Comparison of ENCODE assay signal across 1 cellular context in the genomic region with DNA sequence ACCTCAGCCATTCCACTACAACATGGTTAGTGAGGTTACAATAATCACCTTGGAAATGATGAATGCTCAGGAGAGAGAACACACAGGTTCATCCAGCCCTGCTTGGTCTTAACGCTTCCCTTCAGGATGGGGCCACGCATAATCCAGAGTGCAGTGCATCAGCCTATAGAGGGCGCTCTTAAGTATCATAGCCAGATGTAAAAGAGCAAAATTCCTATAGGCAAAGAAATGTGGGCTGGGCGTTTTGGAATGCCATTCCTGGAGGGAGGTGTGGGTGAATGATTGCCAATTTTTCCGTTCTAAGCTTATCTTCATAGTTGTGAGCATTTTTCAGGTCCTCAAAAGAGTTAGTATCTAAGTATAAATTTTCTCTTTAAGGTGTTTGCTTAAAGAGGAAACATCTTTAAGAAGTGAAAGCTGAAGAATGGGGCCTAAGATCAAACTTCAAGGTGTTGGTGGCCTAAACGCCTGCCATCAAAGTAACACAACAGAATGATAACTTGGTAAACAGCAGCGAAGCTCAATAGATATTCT.
TF ChIP-seq lines count a peak whose summit lies in the region.

No MANE protein-coding gene starts in this region.

TF ChIP-seq in GM12878, 131 proteins besides CTCF, POLR2A, EP300 and RAD21 (continued from another document and continues in another):
- TF ChIP-seq, protein P1, sequence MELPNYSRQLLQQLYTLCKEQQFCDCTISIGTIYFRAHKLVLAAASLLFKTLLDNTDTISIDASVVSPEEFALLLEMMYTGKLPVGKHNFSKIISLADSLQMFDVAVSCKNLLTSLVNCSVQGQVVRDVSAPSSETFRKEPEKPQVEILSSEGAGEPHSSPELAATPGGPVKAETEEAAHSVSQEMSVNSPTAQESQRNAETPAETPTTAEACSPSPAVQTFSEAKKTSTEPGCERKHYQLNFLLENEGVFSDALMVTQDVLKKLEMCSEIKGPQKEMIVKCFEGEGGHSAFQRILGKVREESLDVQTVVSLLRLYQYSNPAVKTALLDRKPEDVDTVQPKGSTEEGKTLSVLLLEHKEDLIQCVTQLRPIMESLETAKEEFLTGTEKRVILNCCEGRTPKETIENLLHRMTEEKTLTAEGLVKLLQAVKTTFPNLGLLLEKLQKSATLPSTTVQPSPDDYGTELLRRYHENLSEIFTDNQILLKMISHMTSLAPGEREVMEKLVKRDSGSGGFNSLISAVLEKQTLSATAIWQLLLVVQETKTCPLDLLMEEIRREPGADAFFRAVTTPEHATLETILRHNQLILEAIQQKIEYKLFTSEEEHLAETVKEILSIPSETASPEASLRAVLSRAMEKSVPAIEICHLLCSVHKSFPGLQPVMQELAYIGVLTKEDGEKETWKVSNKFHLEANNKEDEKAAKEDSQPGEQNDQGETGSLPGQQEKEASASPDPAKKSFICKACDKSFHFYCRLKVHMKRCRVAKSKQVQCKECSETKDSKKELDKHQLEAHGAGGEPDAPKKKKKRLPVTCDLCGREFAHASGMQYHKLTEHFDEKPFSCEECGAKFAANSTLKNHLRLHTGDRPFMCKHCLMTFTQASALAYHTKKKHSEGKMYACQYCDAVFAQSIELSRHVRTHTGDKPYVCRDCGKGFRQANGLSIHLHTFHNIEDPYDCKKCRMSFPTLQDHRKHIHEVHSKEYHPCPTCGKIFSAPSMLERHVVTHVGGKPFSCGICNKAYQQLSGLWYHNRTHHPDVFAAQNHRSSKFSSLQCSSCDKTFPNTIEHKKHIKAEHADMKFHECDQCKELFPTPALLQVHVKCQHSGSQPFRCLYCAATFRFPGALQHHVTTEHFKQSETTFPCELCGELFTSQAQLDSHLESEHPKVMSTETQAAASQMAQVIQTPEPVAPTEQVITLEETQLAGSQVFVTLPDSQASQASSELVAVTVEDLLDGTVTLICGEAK (IDR thresholded peaks at IDR 0.05; ENCODE audit: borderline replicate concordance): no peak
- TF ChIP-seq TBL1XR1 (IDR thresholded peaks at IDR 0.05; ENCODE audit: low read depth, low read length): no peak
- peak; percentile 20; the same call in 1 of the 2 replicates for TF ChIP-seq CREM (IDR thresholded peaks at IDR 0.05; ENCODE audit: low read depth)
- TF ChIP-seq, protein P2, sequence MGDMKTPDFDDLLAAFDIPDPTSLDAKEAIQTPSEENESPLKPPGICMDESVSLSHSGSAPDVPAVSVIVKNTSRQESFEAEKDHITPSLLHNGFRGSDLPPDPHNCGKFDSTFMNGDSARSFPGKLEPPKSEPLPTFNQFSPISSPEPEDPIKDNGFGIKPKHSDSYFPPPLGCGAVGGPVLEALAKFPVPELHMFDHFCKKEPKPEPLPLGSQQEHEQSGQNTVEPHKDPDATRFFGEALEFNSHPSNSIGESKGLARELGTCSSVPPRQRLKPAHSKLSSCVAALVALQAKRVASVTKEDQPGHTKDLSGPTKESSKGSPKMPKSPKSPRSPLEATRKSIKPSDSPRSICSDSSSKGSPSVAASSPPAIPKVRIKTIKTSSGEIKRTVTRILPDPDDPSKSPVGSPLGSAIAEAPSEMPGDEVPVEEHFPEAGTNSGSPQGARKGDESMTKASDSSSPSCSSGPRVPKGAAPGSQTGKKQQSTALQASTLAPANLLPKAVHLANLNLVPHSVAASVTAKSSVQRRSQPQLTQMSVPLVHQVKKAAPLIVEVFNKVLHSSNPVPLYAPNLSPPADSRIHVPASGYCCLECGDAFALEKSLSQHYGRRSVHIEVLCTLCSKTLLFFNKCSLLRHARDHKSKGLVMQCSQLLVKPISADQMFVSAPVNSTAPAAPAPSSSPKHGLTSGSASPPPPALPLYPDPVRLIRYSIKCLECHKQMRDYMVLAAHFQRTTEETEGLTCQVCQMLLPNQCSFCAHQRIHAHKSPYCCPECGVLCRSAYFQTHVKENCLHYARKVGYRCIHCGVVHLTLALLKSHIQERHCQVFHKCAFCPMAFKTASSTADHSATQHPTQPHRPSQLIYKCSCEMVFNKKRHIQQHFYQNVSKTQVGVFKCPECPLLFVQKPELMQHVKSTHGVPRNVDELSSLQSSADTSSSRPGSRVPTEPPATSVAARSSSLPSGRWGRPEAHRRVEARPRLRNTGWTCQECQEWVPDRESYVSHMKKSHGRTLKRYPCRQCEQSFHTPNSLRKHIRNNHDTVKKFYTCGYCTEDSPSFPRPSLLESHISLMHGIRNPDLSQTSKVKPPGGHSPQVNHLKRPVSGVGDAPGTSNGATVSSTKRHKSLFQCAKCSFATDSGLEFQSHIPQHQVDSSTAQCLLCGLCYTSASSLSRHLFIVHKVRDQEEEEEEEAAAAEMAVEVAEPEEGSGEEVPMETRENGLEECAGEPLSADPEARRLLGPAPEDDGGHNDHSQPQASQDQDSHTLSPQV (IDR thresholded peaks at IDR 0.05): peak; percentile 41; the same call in 1 of the 2 replicates
- peak; percentile 93 for TF ChIP-seq EED (IDR thresholded peaks at IDR 0.05; ENCODE audit: low read depth)
- no peak for TF ChIP-seq SREBF1 (IDR thresholded peaks at IDR 0.05; ENCODE audit: low read length)
- TF ChIP-seq NFIC (IDR thresholded peaks at IDR 0.05; ENCODE audit: low read depth, low read length): no peak
- TF ChIP-seq FOXK2 (IDR thresholded peaks at IDR 0.05): no peak
- TF ChIP-seq BHLHE40 (IDR thresholded peaks at IDR 0.05; ENCODE audit: borderline replicate concordance in 1 of 2, low read depth in 2 of 2, low read length in 1 of 2): no peak
- TF ChIP-seq ZNF217 (IDR thresholded peaks at IDR 0.05): 0 out of 2 replicates have a peak, but pooled peaks have one; percentile 38
- no peak for TF ChIP-seq CBFB (IDR thresholded peaks at IDR 0.05; ENCODE audit: low read depth)
- no peak for TF ChIP-seq JUND (IDR thresholded peaks at IDR 0.05; ENCODE audit: low read depth, low read length)
- TF ChIP-seq ZBED1 (IDR thresholded peaks at IDR 0.05; ENCODE audit: borderline replicate concordance): no peak
- no peak for TF ChIP-seq SIX5 (IDR thresholded peaks at IDR 0.05; ENCODE audit: low read depth, low read length, severe bottlenecking)
- no peak for TF ChIP-seq HCFC1 (IDR thresholded peaks at IDR 0.05; ENCODE audit: low read length)
- TF ChIP-seq, protein P3, sequence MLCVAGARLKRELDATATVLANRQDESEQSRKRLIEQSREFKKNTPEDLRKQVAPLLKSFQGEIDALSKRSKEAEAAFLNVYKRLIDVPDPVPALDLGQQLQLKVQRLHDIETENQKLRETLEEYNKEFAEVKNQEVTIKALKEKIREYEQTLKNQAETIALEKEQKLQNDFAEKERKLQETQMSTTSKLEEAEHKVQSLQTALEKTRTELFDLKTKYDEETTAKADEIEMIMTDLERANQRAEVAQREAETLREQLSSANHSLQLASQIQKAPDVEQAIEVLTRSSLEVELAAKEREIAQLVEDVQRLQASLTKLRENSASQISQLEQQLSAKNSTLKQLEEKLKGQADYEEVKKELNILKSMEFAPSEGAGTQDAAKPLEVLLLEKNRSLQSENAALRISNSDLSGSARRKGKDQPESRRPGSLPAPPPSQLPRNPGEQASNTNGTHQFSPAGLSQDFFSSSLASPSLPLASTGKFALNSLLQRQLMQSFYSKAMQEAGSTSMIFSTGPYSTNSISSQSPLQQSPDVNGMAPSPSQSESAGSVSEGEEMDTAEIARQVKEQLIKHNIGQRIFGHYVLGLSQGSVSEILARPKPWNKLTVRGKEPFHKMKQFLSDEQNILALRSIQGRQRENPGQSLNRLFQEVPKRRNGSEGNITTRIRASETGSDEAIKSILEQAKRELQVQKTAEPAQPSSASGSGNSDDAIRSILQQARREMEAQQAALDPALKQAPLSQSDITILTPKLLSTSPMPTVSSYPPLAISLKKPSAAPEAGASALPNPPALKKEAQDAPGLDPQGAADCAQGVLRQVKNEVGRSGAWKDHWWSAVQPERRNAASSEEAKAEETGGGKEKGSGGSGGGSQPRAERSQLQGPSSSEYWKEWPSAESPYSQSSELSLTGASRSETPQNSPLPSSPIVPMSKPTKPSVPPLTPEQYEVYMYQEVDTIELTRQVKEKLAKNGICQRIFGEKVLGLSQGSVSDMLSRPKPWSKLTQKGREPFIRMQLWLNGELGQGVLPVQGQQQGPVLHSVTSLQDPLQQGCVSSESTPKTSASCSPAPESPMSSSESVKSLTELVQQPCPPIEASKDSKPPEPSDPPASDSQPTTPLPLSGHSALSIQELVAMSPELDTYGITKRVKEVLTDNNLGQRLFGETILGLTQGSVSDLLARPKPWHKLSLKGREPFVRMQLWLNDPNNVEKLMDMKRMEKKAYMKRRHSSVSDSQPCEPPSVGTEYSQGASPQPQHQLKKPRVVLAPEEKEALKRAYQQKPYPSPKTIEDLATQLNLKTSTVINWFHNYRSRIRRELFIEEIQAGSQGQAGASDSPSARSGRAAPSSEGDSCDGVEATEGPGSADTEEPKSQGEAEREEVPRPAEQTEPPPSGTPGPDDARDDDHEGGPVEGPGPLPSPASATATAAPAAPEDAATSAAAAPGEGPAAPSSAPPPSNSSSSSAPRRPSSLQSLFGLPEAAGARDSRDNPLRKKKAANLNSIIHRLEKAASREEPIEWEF (IDR thresholded peaks at IDR 0.05; ENCODE audit: insufficient replicate concordance, low read depth, low read length): no peak
- TF ChIP-seq FOXM1 (IDR thresholded peaks at IDR 0.05; ENCODE audit: low read depth, low read length): no peak
- TF ChIP-seq, protein P4, sequence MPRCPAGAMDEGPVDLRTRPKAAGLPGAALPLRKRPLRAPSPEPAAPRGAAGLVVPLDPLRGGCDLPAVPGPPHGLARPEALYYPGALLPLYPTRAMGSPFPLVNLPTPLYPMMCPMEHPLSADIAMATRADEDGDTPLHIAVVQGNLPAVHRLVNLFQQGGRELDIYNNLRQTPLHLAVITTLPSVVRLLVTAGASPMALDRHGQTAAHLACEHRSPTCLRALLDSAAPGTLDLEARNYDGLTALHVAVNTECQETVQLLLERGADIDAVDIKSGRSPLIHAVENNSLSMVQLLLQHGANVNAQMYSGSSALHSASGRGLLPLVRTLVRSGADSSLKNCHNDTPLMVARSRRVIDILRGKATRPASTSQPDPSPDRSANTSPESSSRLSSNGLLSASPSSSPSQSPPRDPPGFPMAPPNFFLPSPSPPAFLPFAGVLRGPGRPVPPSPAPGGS (IDR thresholded peaks at IDR 0.05; ENCODE audit: borderline replicate concordance, insufficient read depth, low read depth, low read length, poor library complexity, severe bottlenecking): no peak
- no peak for TF ChIP-seq PAX8 (IDR thresholded peaks at IDR 0.05)
- TF ChIP-seq ASH2L (IDR thresholded peaks at IDR 0.05; ENCODE audit: borderline replicate concordance, low read depth): no peak
- no peak for TF ChIP-seq SRF (IDR thresholded peaks at IDR 0.05; ENCODE audit: low read depth in 2 of 2, low read length in 2 of 2)
- TF ChIP-seq POLR2AphosphoS5 (IDR thresholded peaks at IDR 0.05; ENCODE audit: low read length): no peak
- no peak for TF ChIP-seq MTA3 (IDR thresholded peaks at IDR 0.05; ENCODE audit: borderline replicate concordance, low read length)
- TF ChIP-seq, protein P5, sequence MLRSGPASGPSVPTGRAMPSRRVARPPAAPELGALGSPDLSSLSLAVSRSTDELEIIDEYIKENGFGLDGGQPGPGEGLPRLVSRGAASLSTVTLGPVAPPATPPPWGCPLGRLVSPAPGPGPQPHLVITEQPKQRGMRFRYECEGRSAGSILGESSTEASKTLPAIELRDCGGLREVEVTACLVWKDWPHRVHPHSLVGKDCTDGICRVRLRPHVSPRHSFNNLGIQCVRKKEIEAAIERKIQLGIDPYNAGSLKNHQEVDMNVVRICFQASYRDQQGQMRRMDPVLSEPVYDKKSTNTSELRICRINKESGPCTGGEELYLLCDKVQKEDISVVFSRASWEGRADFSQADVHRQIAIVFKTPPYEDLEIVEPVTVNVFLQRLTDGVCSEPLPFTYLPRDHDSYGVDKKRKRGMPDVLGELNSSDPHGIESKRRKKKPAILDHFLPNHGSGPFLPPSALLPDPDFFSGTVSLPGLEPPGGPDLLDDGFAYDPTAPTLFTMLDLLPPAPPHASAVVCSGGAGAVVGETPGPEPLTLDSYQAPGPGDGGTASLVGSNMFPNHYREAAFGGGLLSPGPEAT (IDR thresholded peaks at IDR 0.05; ENCODE audit: low read depth): peak; percentile 92
- no peak for TF ChIP-seq NR2C1 (IDR thresholded peaks at IDR 0.05)
- TF ChIP-seq, protein P6, sequence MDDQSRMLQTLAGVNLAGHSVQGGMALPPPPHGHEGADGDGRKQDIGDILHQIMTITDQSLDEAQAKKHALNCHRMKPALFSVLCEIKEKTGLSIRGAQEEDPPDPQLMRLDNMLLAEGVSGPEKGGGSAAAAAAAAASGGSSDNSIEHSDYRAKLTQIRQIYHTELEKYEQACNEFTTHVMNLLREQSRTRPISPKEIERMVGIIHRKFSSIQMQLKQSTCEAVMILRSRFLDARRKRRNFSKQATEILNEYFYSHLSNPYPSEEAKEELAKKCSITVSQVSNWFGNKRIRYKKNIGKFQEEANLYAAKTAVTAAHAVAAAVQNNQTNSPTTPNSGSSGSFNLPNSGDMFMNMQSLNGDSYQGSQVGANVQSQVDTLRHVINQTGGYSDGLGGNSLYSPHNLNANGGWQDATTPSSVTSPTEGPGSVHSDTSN (IDR thresholded peaks at IDR 0.05; ENCODE audit: insufficient replicate concordance, low read depth, low read length): no peak
- 0 out of 2 replicates have a peak, but pooled peaks have one; percentile 50 for TF ChIP-seq ZNF207 (IDR thresholded peaks at IDR 0.05; ENCODE audit: borderline replicate concordance)
- peak; percentile 40; the same call in 1 of the 2 replicates for TF ChIP-seq MTA2 (IDR thresholded peaks at IDR 0.05; ENCODE audit: low read depth)
- TF ChIP-seq GATAD2B (conservative IDR thresholded peaks at IDR 0.05; ENCODE audit: low read depth): 0 out of 2 replicates have a peak, but pooled peaks have one; percentile 29
- TF ChIP-seq IKZF2 (IDR thresholded peaks at IDR 0.05): peak; percentile 97
- peak; percentile 71; the same call in 1 of the 2 replicates for TF ChIP-seq SMARCA5 (IDR thresholded peaks at IDR 0.05)
- TF ChIP-seq TARDBP (IDR thresholded peaks at IDR 0.05; ENCODE audit: borderline replicate concordance): no peak
- peak; percentile 43; the same call in 1 of the 2 replicates for TF ChIP-seq NBN (IDR thresholded peaks at IDR 0.05)
- TF ChIP-seq, protein P7, sequence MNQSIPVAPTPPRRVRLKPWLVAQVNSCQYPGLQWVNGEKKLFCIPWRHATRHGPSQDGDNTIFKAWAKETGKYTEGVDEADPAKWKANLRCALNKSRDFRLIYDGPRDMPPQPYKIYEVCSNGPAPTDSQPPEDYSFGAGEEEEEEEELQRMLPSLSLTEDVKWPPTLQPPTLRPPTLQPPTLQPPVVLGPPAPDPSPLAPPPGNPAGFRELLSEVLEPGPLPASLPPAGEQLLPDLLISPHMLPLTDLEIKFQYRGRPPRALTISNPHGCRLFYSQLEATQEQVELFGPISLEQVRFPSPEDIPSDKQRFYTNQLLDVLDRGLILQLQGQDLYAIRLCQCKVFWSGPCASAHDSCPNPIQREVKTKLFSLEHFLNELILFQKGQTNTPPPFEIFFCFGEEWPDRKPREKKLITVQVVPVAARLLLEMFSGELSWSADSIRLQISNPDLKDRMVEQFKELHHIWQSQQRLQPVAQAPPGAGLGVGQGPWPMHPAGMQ (IDR thresholded peaks at IDR 0.05; ENCODE audit: borderline replicate concordance): no peak
- TF ChIP-seq BRCA1 (IDR thresholded peaks at IDR 0.05; ENCODE audit: low read depth, low read length): no peak
